ENCODE assay signal across 23 cellular contexts in genomic region chr17:45628019-45628418, GRCh38.
DNase-seq lines count a peak whose midpoint lies in the region; ATAC-seq and TF ChIP-seq lines count a peak whose summit lies in the region.
"Had no signal": no experiment of that assay in that cellular context is flagged by ENCODE, and none has a peak within 500 bp of the region (broad histone marks: within the 10 kb centered on the region; RNA-seq: fewer than 3 reads in every experiment).

No MANE protein-coding gene starts in this region.

- H3K4me3 ChIP-seq in HCT116 (replicated peaks in 1 of 2; ENCODE audit: low read depth in 1 of 2, low read length in 2 of 2), result no peak overlapping the region
- H3K4me3 ChIP-seq: A549; BLaER1 treated with 17β-estradiol and CSF1 and Interleukin-3, amounts not matched to agents 10 nM and 100 nM; GM23248; HAP-1 had no signal

- POLR2A ChIA-PET in HCT116 (lab: Charles Lee), result interaction anchor here (1.1 kb wide), 1 partner anchor 9 kb away, joined by 4 read pairs; no protein-coding TSS in a partner anchor
- POLR2A ChIA-PET in WTC11 (lab: Charles Lee), result no interaction called here

- H3K4me2 ChIP-seq in HCT116 (ENCODE audit: low read length), result no peak overlapping the region
- H3K4me2 ChIP-seq: A549 had no signal

- no peaks in the 10 kb centered on the region for H4K20me1 ChIP-seq in HCT116 (ENCODE audit: insufficient read depth)

- BruUV-seq in HCT116 (replicated peaks; lab: Mats Ljungman, UMichigan), result no TSS peak

- CTCF ChIA-PET in HCT116 (lab: Charles Lee), result interaction anchor here (0.9 kb wide), 1 partner anchor 12 kb away, joined by 4 read pairs; no protein-coding TSS in a partner anchor
- CTCF ChIA-PET in WTC11 (lab: Charles Lee), result interaction anchor here (1.0 kb wide), 1 partner anchor 343 kb away, joined by 3 read pairs; no protein-coding TSS in a partner anchor

- H3K27ac ChIP-seq in HCT116 (ENCODE audit: low read depth, low read length), result no peak overlapping the region
- H3K27ac ChIP-seq: 22Rv1; A549; BLaER1 treated with 17β-estradiol and CSF1 and Interleukin-3, amounts not matched to agents 10 nM and 100 nM; GM23248 had no signal

- H3K9me3 Mint-ChIP-seq in WTC11, result peaks cover 9% of the 10 kb centered on the region
- H3K9me3 Mint-ChIP-seq: CD14-positive monocyte; CD4-positive, alpha-beta T cell; CD8-positive, alpha-beta memory T cell had no signal

- H3K79me2 ChIP-seq in HCT116 (ENCODE audit: insufficient read depth, low read length), result peaks cover 24% of the 10 kb centered on the region; the same call in 1 of the 2 replicates

- in situ Hi-C loops in GM13976 (cut with MboI; ENCODE audit: low sequenced_read_pairs, unreplicated experiment), result no loop called here

- no peaks in the 10 kb centered on the region for H3K4me1 Mint-ChIP-seq in WTC11

- no peak for TF ChIP-seq RAD21 in HCT116 (IDR thresholded peaks at IDR 0.05; ENCODE audit: low read depth)

- no peaks in the 10 kb centered on the region for H3K27me3 Mint-ChIP-seq in WTC11 (ENCODE audit: low read depth)
- H3K27me3 Mint-ChIP-seq: CD4-positive, alpha-beta T cell; CD8-positive, alpha-beta memory T cell had no signal

- no peaks in the 10 kb centered on the region for H3K27me3 ChIP-seq in HCT116 (ENCODE audit: insufficient read depth, low read length)
- H3K27me3 ChIP-seq: BE2C; BLaER1 treated with 17β-estradiol and CSF1 and Interleukin-3, amounts not matched to agents 10 nM and 100 nM had no signal

- RAD21 ChIA-PET in HCT116 (lab: Charles Lee; ENCODE audit: low non-redundant PET in 1 of 2, low total read pairs in 2 of 2, uncharacterized antibody in 2 of 2, unreplicated experiment in 2 of 2), result no interaction called here

- no peak for TF ChIP-seq POLR2A in HCT116 (IDR thresholded peaks at IDR 0.05; ENCODE audit: borderline replicate concordance, extremely low read depth, insufficient read depth, insufficient read length)

- intact Hi-C loops in HCT116 (cut with micrococcal nuclease), result no loop called here

- no peak overlapping the region for H3K4me3 Mint-ChIP-seq in WTC11
- H3K4me3 Mint-ChIP-seq: CD14-positive monocyte; CD4-positive, alpha-beta T cell; CD8-positive, alpha-beta memory T cell had no signal

- H2AFZ ChIP-seq in HCT116 (ENCODE audit: low read depth, low read length, poor library complexity, severe bottlenecking), result no peak overlapping the region
- H2AFZ ChIP-seq: GM23248 had no signal

- no peaks in the 10 kb centered on the region for H3K9me2 ChIP-seq in HCT116 (ENCODE audit: insufficient read depth)

- H3K9me3 ChIP-seq in HCT116 (ENCODE audit: control insufficient read depth in 1 of 2, insufficient read depth in 1 of 2, low read depth in 1 of 2, low read length in 2 of 2), result no peaks in the 10 kb centered on the region
- H3K9me3 ChIP-seq: A549; BE2C; BLaER1 treated with 17β-estradiol and CSF1 and Interleukin-3, amounts not matched to agents 10 nM and 100 nM; HAP-1 had no signal

- H3K4me1 ChIP-seq in HCT116 (ENCODE audit: control insufficient read depth in 1 of 2, insufficient read depth in 2 of 2, low read length in 2 of 2), result no peaks in the 10 kb centered on the region; a peak in 1 of 4 replicates
- H3K4me1 ChIP-seq: A549, BE2C, HAP-1 had no signal

- no peak overlapping the region for H3K27ac Mint-ChIP-seq in WTC11
- H3K27ac Mint-ChIP-seq: CD4-positive, alpha-beta T cell; CD8-positive, alpha-beta memory T cell had no signal

- peaks cover 37 to 41% of the 10 kb centered on the region in 2 experiments; a peak in 3 of 4 replicates for H3K36me3 ChIP-seq in HCT116 (ENCODE audit: control insufficient read depth in 1 of 2, insufficient read depth in 2 of 2, low read length in 2 of 2)

- no peak for TF ChIP-seq CTCF in HCT116 (IDR thresholded peaks at IDR 0.05 in 2 of 3, conservative IDR thresholded peaks at IDR 0.05 in 1 of 3; ENCODE audit: borderline replicate concordance in 1 of 3, insufficient read depth in 1 of 3, low read depth in 2 of 3, low read length in 2 of 3)
- no peak for TF ChIP-seq CTCF in WTC11 (IDR thresholded peaks at IDR 0.05)
- TF ChIP-seq CTCF in GM13976 (IDR thresholded peaks at IDR 0.05; ENCODE audit: borderline replicate concordance, control extremely low read depth, extremely low read depth, insufficient read depth, missing control alignments), result no peak

- peaks cover 66% of the 10 kb centered on the region for H3K36me3 Mint-ChIP-seq in WTC11

- H3K9ac ChIP-seq in HCT116 (ENCODE audit: low read length), result no peak overlapping the region
- H3K9ac ChIP-seq: BLaER1 treated with 17β-estradiol and CSF1 and Interleukin-3, amounts not matched to agents 10 nM and 100 nM; GM23248 had no signal

- peak; percentile 44 for DNase-seq in ELF-1 (ENCODE audit: low read depth, low spot score)
- DNase-seq in HCT116 (ENCODE audit: low read depth, low spot score), result no peak
- peak; percentile 35 for DNase-seq in WTC11 (ENCODE audit: low spot score)
- peak; percentile 52 for DNase-seq in iPS DF 19.7 (ENCODE audit: low read depth, low spot score)
- DNase-seq in GM13976 (ENCODE audit: low spot score), result no peak
- DNase-seq: ACHN; AML-193; BE2C; CD4-positive, alpha-beta T cell; CD8-positive, alpha-beta memory T cell; DMS 273 treated with DMSO at 0.1 percent for 48 hours; DMS79; EL; GF-D8; GM23248 had no signal

- ATAC-seq in HCT116, result peak; percentile 66
- ATAC-seq in WTC11, result peak; percentile 60
- no peak for ATAC-seq in GM21737 (IDR thresholded peaks at IDR 0.05; ENCODE audit: unreplicated experiment)
- no peak for ATAC-seq in GM21367 (IDR thresholded peaks at IDR 0.05; ENCODE audit: unreplicated experiment)
- no peak for ATAC-seq in GM18867 (IDR thresholded peaks at IDR 0.05; ENCODE audit: unreplicated experiment)
- ATAC-seq: A549 had no signal

TF ChIP-seq in HCT116, 20 proteins besides CTCF, POLR2A, EP300 and RAD21:
- TF ChIP-seq SP1 (IDR thresholded peaks at IDR 0.05; ENCODE audit: low read depth) (no peak), ZFX (IDR thresholded peaks at IDR 0.05) (no peak), TCF7L2 (IDR thresholded peaks at IDR 0.05; ENCODE audit: borderline replicate concordance, extremely low read depth, insufficient read depth, insufficient read length) (no peak)

TF ChIP-seq in WTC11, 78 proteins besides CTCF, POLR2A, EP300 and RAD21 (continues in another document):
- TF ChIP-seq HMGXB4 (CRISPR knock-in tag; IDR thresholded peaks at IDR 0.05), result no peak
- TF ChIP-seq ATF6 (CRISPR knock-in tag; IDR thresholded peaks at IDR 0.05), result no peak
- TF ChIP-seq FOXP4 (CRISPR knock-in tag; IDR thresholded peaks at IDR 0.05), result no peak
- no peak for TF ChIP-seq JAZF1 (CRISPR knock-in tag; IDR thresholded peaks at IDR 0.05)

Comparison
In these comparisons a context has a peak if more than half of its experiments do, and no peak if none do; other contexts are left out.
1. DNase-seq: peak in ELF-1 (single experiment), WTC11 (single experiment) and iPS DF 19.7 (single experiment); none in HCT116 (single experiment) and GM13976 (single experiment).
2. ATAC-seq: peak in HCT116 (single experiment) and WTC11 (single experiment); none in GM21737 (single experiment), GM21367 (single experiment) and GM18867 (single experiment).